30 cellular contexts compared by ENCODE assay signal in genomic region chr5:66615894-66616293, GRCh38.
"Had no signal": no experiment of that assay in that cellular context is flagged by ENCODE, and none has a peak within 500 bp of the region (broad histone marks: within the 10 kb centered on the region; RNA-seq: fewer than 3 reads in every experiment).

No MANE protein-coding gene starts in this region.

- H3K9me3 ChIP-seq: ascending aorta, body of pancreas, MG63, SJCRH30, SK-N-SH had no signal

- H3K36me3 ChIP-seq: ascending aorta, MG63, SJCRH30 had no signal

- H3K27ac Mint-ChIP-seq: activated CD8-positive, alpha-beta T cell treated with anti-CD3 and anti-CD28 coated beads, Interleukin-2, amount 10 ng/mL, durations not matched to agents 7 days and 5 days; activated naive CD4-positive, alpha-beta T cell treated with anti-CD3 and anti-CD28 coated beads, Interleukin-2, amount 50 U/mL, for 24 hours; T-helper 17 cell had no signal

- H3K4me1 Mint-ChIP-seq: activated naive CD4-positive, alpha-beta T cell treated with anti-CD3 and anti-CD28 coated beads, Interleukin-2, amount 50 U/mL, for 24 hours had no signal

- DNase-seq: activated CD4-positive, alpha-beta T cell treated with anti-CD3 and anti-CD28 coated beads for 4 hours; activated CD4-positive, alpha-beta T cell treated with anti-CD3 and anti-CD28 coated beads, Interleukin-2, amount 50 U/mL, for 4 hours; activated CD4-positive, CD25-positive, alpha-beta regulatory T cell; activated CD8-positive, alpha-beta memory T cell treated with anti-CD3 and anti-CD28 coated beads, Interleukin-2, amount 50 U/mL, for 48 hours; activated CD8-positive, alpha-beta T cell treated with anti-CD3 and anti-CD28 coated beads, Interleukin-2, amount 10 ng/mL, durations not matched to agents 7 days and 5 days; activated effector memory CD4-positive, alpha-beta T cell treated with Interleukin-2 at 50 U/mL for 16 hours; activated naive CD4-positive, alpha-beta T cell; activated T-cell treated with anti-CD3 and anti-CD28 coated beads, Interleukin-2, amount 50 U/mL, for 1 hour; amniotic stem cell; central memory CD4-positive, alpha-beta T cell; KBM-7; MG63; MV-4-11; NCI-H1092 treated with DMSO at 0.1 percent for 48 hours; NCI-H1417 treated with DMSO at 0.1 percent for 48 hours; NCI-H1694 treated with DMSO at 0.1 percent for 48 hours; NCI-H2029 treated with DMSO at 0.1 percent for 48 hours; NCI-H345; NCI-H510A; NCI-H526 treated with DMSO at 0.1 percent for 48 hours; NCI-H82; RPMI8226; SJCRH30; SK-N-SH; T-helper 17 cell; T-helper 9 cell had no signal

- H3K9me3 Mint-ChIP-seq: activated naive CD4-positive, alpha-beta T cell treated with anti-CD3 and anti-CD28 coated beads, Interleukin-2, amount 50 U/mL, for 24 hours had no signal

- H3K36me3 Mint-ChIP-seq: activated naive CD4-positive, alpha-beta T cell treated with anti-CD3 and anti-CD28 coated beads, Interleukin-2, amount 50 U/mL, for 24 hours had no signal

- H3K27me3 ChIP-seq: ascending aorta, body of pancreas had no signal

- H3K4me1 ChIP-seq: ascending aorta, SJCRH30 had no signal

- H3K4me3 Mint-ChIP-seq: activated CD8-positive, alpha-beta T cell treated with anti-CD3 and anti-CD28 coated beads, Interleukin-2, amount 10 ng/mL, durations not matched to agents 7 days and 5 days; activated naive CD4-positive, alpha-beta T cell treated with anti-CD3 and anti-CD28 coated beads, Interleukin-2, amount 50 U/mL, for 24 hours; T-helper 17 cell had no signal

- H3K4me3 ChIP-seq: ascending aorta, body of pancreas, MG63, SJCRH30 had no signal

- H3K27ac ChIP-seq: ascending aorta, SJCRH30 had no signal

- ATAC-seq: activated CD8-positive, alpha-beta T cell treated with anti-CD3 and anti-CD28 coated beads, Interleukin-2, amount 10 ng/mL, durations not matched to agents 7 days and 5 days; Panc1; T-helper 17 cell had no signal
